ENCODE assay signal across 9 cellular contexts in the genomic region with DNA sequence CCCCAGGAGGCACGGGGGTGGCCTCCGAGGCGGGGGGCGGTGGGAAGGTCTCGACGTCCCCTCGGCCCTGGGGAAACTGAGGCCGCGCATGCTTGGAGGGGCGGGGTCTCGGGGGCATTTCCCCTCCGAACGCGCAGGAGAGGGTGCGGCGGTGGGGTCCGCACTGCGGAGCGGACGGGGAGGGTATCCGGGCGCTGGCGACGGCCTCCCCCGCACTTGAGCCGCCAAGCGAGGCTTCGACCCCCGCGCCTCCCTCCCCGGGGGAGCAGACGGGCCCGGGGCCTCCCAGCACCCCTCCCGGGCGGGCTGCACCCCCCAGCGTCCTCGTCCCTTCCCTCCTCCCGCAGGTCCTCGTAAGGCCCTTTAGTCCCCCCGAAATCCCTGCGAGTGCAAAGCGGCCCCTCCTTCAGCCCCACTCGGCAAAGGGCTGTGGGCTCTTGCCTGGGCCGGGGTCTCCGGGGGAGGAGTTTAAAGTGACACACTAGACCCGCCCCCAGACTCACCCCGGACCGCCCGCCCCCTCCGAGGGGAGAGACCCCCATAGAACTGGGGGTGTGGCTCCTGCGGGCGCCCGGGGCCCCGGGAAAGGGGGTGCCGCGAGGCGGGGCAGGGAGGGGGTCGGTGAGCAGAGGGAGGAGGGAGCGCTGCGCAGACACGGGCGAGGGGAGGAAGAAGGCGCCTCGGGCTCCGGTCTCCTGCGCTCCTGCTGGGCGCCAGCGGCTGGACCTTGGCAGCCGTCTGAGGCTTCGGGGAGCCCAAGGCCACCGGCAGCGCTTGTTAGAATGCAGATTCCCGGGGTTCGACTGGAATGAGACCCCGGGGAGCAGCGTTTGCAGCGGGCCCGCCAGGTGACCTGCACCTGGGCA. TPM values are rescaled to one million over a fixed set of nuclear protein-coding genes. Genes with fewer than 3 reads are reported as not detected.
A peak's percentile ranks its signal among the peaks of the same experiment; 100 is the strongest.
DNase-seq lines count a peak whose midpoint lies in the region; ATAC-seq, FAIRE-seq and TF ChIP-seq lines count a peak whose summit lies in the region.
"Had no signal": no experiment of that assay in that cellular context is flagged by ENCODE, and none has a peak within 500 bp of the region (broad histone marks: within the 10 kb centered on the region; RNA-seq: fewer than 3 reads in every experiment).

No MANE protein-coding gene starts in this region.

- no peak overlapping the region for H3K27ac Mint-ChIP-seq in activated B cell treated with CpG ODN at 0.5 μM for 24 hours
- no peak overlapping the region for H3K27ac Mint-ChIP-seq in activated naive CD8-positive, alpha-beta T cell treated with anti-CD3 and anti-CD28 coated beads, Interleukin-2, amount 50 U/mL, for 24 hours

- H3K9ac ChIP-seq in iPS-20b (ENCODE audit: low read depth, low read length), result no peak overlapping the region

- no peak for FAIRE-seq in H54 (lab: Jason Lieb, UNC)

- H3K4me3 Mint-ChIP-seq in activated B cell treated with CpG ODN at 0.5 μM for 24 hours, result peak overlapping the region; percentile 48
- H3K4me3 Mint-ChIP-seq in activated naive CD8-positive, alpha-beta T cell treated with anti-CD3 and anti-CD28 coated beads, Interleukin-2, amount 50 U/mL, for 24 hours, result no peak overlapping the region

- peaks cover 7% of the 10 kb centered on the region for H3K27me3 Mint-ChIP-seq in activated B cell treated with CpG ODN at 0.5 μM for 24 hours
- peaks cover 23% of the 10 kb centered on the region for H3K27me3 Mint-ChIP-seq in activated naive CD8-positive, alpha-beta T cell treated with anti-CD3 and anti-CD28 coated beads, Interleukin-2, amount 50 U/mL, for 24 hours

- no peaks in the 10 kb centered on the region for H3K36me3 ChIP-seq in iPS-20b (ENCODE audit: insufficient read depth, low read depth, low read length)
- no peaks in the 10 kb centered on the region for H3K36me3 ChIP-seq in stomach
- H3K36me3 ChIP-seq: brain microvascular endothelial cell had no signal

- 1 to 3% (median 2%) methylated on average over 21 to 77 of the region's 78 CpGs for WGBS in stomach, 5 donors

- H3K9me3 ChIP-seq in iPS-20b (ENCODE audit: insufficient read depth, low read depth, low read length) (peaks cover 6% of the 10 kb centered on the region; the same call in 1 of the 2 replicates), stomach (peaks cover 0 to 8% (median 6%) of the 10 kb centered on the region in 4 donors)

- H3K4me3 ChIP-seq in iPS-20b (ENCODE audit: low read length) (peak overlapping the region; percentile 45; the same call in 1 of the 2 replicates), stomach (peak overlapping the region; percentile 38 to 56 (median 42))

- H3K27me3 ChIP-seq in iPS-20b (ENCODE audit: insufficient read depth, low read length) (peaks cover 64% of the 10 kb centered on the region), stomach (peaks cover 13 to 91% (median 53%) of the 10 kb centered on the region in 3 donors)

- H3K27ac ChIP-seq in iPS-20b (ENCODE audit: low read length), result no peak overlapping the region
- H3K27ac ChIP-seq in stomach, result peak overlapping the region in 1 of 5 donors; percentile 2
- H3K27ac ChIP-seq: brain microvascular endothelial cell had no signal

- no peak for TF ChIP-seq POLR2A in stomach (IDR thresholded peaks at IDR 0.05)
- TF ChIP-seq POLR2A in H54 (IDR thresholded peaks at IDR 0.05; ENCODE audit: low read depth, low read length), result no peak

- no peaks in the 10 kb centered on the region for H3K9me3 Mint-ChIP-seq in activated B cell treated with CpG ODN at 0.5 μM for 24 hours
- H3K9me3 Mint-ChIP-seq in activated naive CD8-positive, alpha-beta T cell treated with anti-CD3 and anti-CD28 coated beads, Interleukin-2, amount 50 U/mL, for 24 hours, result no peaks in the 10 kb centered on the region

- intact Hi-C loops in activated B cell treated with CpG ODN at 0.5 μM for 24 hours (cut with micrococcal nuclease), result loop anchor here (1.0 kb wide), 1 partner anchor 9 kb away; no protein-coding TSS in a partner anchor
- intact Hi-C loops in stomach (cut with DNase I; ENCODE audit: low total_unique reads), result no loop called here

- DNase-seq in DMS53 (lab: John Stamatoyannopoulos, UW) (peak; percentile 45), DMS53 treated with DMSO at 0.1 percent for 48 hours (lab: John Stamatoyannopoulos, UW; ENCODE audit: unreplicated experiment) (no peak), activated B cell treated with CpG ODN at 0.5 μM for 24 hours (no peak), stomach (no peak), H54 (ENCODE audit: insufficient read length, low spot score) (no peak), SHP77 treated with DMSO at 0.1 percent for 48 hours (lab: John Stamatoyannopoulos, UW) (no peak)
- no peak for DNase-seq in activated naive CD8-positive, alpha-beta T cell treated with anti-CD3 and anti-CD28 coated beads, Interleukin-2, amount 50 U/mL, for 24 hours
- DNase-seq: brain microvascular endothelial cell had no signal

- TF ChIP-seq EP300 in stomach (IDR thresholded peaks at IDR 0.05), result no peak

- no peak for TF ChIP-seq CTCF in activated B cell treated with CpG ODN at 0.5 μM for 24 hours (IDR thresholded peaks at IDR 0.05)
- no peak for TF ChIP-seq CTCF in stomach (IDR thresholded peaks at IDR 0.05)

- H3K4me1 Mint-ChIP-seq in activated B cell treated with CpG ODN at 0.5 μM for 24 hours, result peaks cover 36% of the 10 kb centered on the region
- H3K4me1 Mint-ChIP-seq in activated naive CD8-positive, alpha-beta T cell treated with anti-CD3 and anti-CD28 coated beads, Interleukin-2, amount 50 U/mL, for 24 hours, result peaks cover 14% of the 10 kb centered on the region

- CTCF ChIA-PET in activated B cell treated with CpG ODN at 0.5 μM for 24 hours (lab: Charles Lee), result no interaction called here

- peaks cover 5% of the 10 kb centered on the region; the same call in 1 of the 2 replicates for H3K4me1 ChIP-seq in iPS-20b (ENCODE audit: insufficient read depth, low read length)
- peaks cover 38 to 47% (median 41%) of the 10 kb centered on the region in 4 donors for H3K4me1 ChIP-seq in stomach

- ATAC-seq in activated B cell treated with CpG ODN at 0.5 μM for 24 hours (ENCODE audit: low read depth), result no peak
- ATAC-seq in activated naive CD8-positive, alpha-beta T cell treated with anti-CD3 and anti-CD28 coated beads, Interleukin-2, amount 50 U/mL, for 24 hours, result no peak

- H3K36me3 Mint-ChIP-seq in activated B cell treated with CpG ODN at 0.5 μM for 24 hours (ENCODE audit: low read depth), result no peaks in the 10 kb centered on the region
- no peaks in the 10 kb centered on the region for H3K36me3 Mint-ChIP-seq in activated naive CD8-positive, alpha-beta T cell treated with anti-CD3 and anti-CD28 coated beads, Interleukin-2, amount 50 U/mL, for 24 hours (ENCODE audit: low read depth)

- POLR2A ChIA-PET in activated B cell treated with CpG ODN at 0.5 μM for 24 hours (lab: Charles Lee), result no interaction called here

RNA-seq across cellular contexts. Expression of gene BAIAP3, which starts 0.6 kb away (rescaled TPM):
- total RNA-seq in activated B cell treated with CpG ODN at 0.5 μM for 24 hours (6.5 and 8.5 TPM in 2 replicates), stomach (10 to 100 TPM in 1 of 5 donors, 1 to 10 TPM in 4; 3.7 to 94.7 (median 6.7) TPM)
- polyA plus RNA-seq in stomach, result 1 to 10 TPM; 1.5 to 3.6 (median 2.5) TPM

RNA-seq across cellular contexts. Expression of gene TSR3, which starts 17.6 kb away (rescaled TPM):
- total RNA-seq in activated B cell treated with CpG ODN at 0.5 μM for 24 hours (45.3 and 49.0 TPM in 2 replicates), stomach (100 to 1,000 TPM in 1 of 5 donors, 10 to 100 TPM in 3, 1 to 10 TPM in 1; 9.3 to 441 (median 41.1) TPM)
- 10 to 100 TPM; 65.6 to 74.5 (median 71.9) TPM for polyA plus RNA-seq in stomach

RNA-seq across cellular contexts. Expression of gene GNPTG, which starts 17.6 kb away (rescaled TPM):
- total RNA-seq in activated B cell treated with CpG ODN at 0.5 μM for 24 hours (36.3 and 40.2 TPM in 2 replicates), stomach (10 to 100 TPM; 32.5 to 87.9 (median 42.0) TPM)
- 10 to 100 TPM; 30.0 to 56.1 (median 30.4) TPM for polyA plus RNA-seq in stomach

RNA-seq across cellular contexts. Expression of gene UBE2I, which starts 24.7 kb away (rescaled TPM):
- total RNA-seq in activated B cell treated with CpG ODN at 0.5 μM for 24 hours (220 and 240 TPM in 2 replicates), stomach (10 to 100 TPM; 42.0 to 71.0 (median 48.0) TPM)
- 10 to 100 TPM; 42.2 to 48.2 (median 42.6) TPM for polyA plus RNA-seq in stomach
